In the genomic region with DNA sequence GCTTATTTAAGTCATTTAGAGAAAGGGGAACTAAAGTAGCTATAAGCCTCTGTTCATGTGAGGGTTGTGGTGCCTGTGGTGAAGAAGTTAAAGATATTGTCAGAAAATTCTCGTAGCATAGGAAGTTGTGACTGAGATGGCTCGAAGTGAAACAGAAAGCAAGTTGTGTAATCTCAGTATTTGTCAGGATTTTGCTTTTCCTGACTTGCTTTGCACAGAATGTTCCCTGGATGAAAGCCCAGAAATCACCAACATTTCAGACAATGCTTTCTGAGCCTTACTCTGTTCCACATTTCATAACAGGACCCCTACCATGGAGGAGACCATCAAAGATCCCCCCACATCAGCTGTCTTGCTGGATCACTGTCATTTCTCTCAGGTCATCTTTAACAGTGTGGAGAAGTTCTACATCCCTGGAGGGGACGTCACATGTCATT, we compare ENCODE assay signal across 9 cellular contexts. TPM values are rescaled to one million over a fixed set of nuclear protein-coding genes. Genes with fewer than 3 reads are reported as not detected.
A peak's percentile ranks its signal among the peaks of the same experiment; 100 is the strongest.
DNase-seq lines count a peak whose midpoint lies in the region; ATAC-seq, FAIRE-seq and TF ChIP-seq lines count a peak whose summit lies in the region.
"Had no signal": no experiment of that assay in that cellular context is flagged by ENCODE, and none has a peak within 500 bp of the region (broad histone marks: within the 10 kb centered on the region; RNA-seq: fewer than 3 reads in every experiment).

No MANE protein-coding gene starts in this region.

- H3K4me3 ChIP-seq in GM08714 (ENCODE audit: low read length) (peak overlapping the region; percentile 93; the same call in 1 of the 2 replicates), keratinocyte (ENCODE audit: control insufficient read depth in 2 of 3, extremely low read depth in 1 of 3, insufficient read depth in 2 of 3, low read depth in 1 of 3, low read length in 3 of 3) (peak overlapping the region in 2 of 3 experiments; percentile 46 to 57), subcutaneous abdominal adipose tissue (ENCODE audit: low read depth in 1 of 5, low read length in 5 of 5) (peak overlapping the region; percentile 33 to 52 (median 42))

- no peaks in the 10 kb centered on the region for H3K9me1 ChIP-seq in keratinocyte (ENCODE audit: control insufficient read depth, extremely low read depth, insufficient read depth, low read length)

- H4K20me1 ChIP-seq in keratinocyte (ENCODE audit: control insufficient read depth, extremely low read depth, insufficient read depth, low read length), result no peaks in the 10 kb centered on the region

- H3K27ac ChIP-seq in keratinocyte (ENCODE audit: control insufficient read depth, insufficient read depth, low read length), result peak overlapping the region; percentile 38
- peak overlapping the region; percentile 96 for H3K27ac ChIP-seq in subcutaneous abdominal adipose tissue (ENCODE audit: low read depth, low read length)

- H3K9me3 ChIP-seq in keratinocyte (ENCODE audit: control insufficient read depth, low read depth, low read length) (no peaks in the 10 kb centered on the region), subcutaneous abdominal adipose tissue (ENCODE audit: control insufficient read depth in 5 of 5, low read length in 5 of 5) (no peaks in the 10 kb centered on the region)

- H3K27me3 ChIP-seq in keratinocyte (ENCODE audit: control insufficient read depth, extremely low read depth, insufficient read depth, low read length) (no peaks in the 10 kb centered on the region), subcutaneous abdominal adipose tissue (ENCODE audit: control insufficient read depth in 5 of 5, insufficient read depth in 4 of 5, low read length in 5 of 5) (no peaks in the 10 kb centered on the region)

- H3K36me3 ChIP-seq in keratinocyte (ENCODE audit: control insufficient read depth in 2 of 2, extremely low read depth in 1 of 2, insufficient read depth in 2 of 2, low read length in 2 of 2) (peaks cover 3% of the 10 kb centered on the region in 2 experiments), subcutaneous abdominal adipose tissue (ENCODE audit: control insufficient read depth in 5 of 5, insufficient read depth in 5 of 5, low read length in 5 of 5) (peaks cover 14 to 32% (median 17%) of the 10 kb centered on the region in 5 donors)

- no peak for TF ChIP-seq CTCF in keratinocyte (optimal IDR thresholded peaks at IDR 0.05 in 1 of 3, IDR thresholded peaks at IDR 0.05 in 1 of 3, conservative IDR thresholded peaks at IDR 0.05 in 1 of 3; ENCODE audit: extremely low read depth in 1 of 3, insufficient read depth in 2 of 3, low read length in 3 of 3)

- H2AFZ ChIP-seq in keratinocyte (ENCODE audit: control insufficient read depth, low read length), result peak overlapping the region; percentile 22

- dilution Hi-C loops in keratinocyte (cut with MboI; ENCODE audit: extremely low pct_ligation_motif_present, low sequenced_read_pairs), result no loop called here

- DNase-seq in M059J (ENCODE audit: low read depth) (peak; percentile 61), astrocyte of the hippocampus (ENCODE audit: low read depth, low spot score) (peak; percentile 79), keratinocyte (ENCODE audit: low read depth, low spot score) (no peak), ureter (ENCODE audit: low spot score) (no peak), foreskin melanocyte (no peak)

- H3K4me1 ChIP-seq in keratinocyte (ENCODE audit: control insufficient read depth, extremely low read depth, insufficient read depth, low read length), result peaks cover 10% of the 10 kb centered on the region
- peaks cover 3 to 57% (median 39%) of the 10 kb centered on the region in 5 donors for H3K4me1 ChIP-seq in subcutaneous abdominal adipose tissue (ENCODE audit: control insufficient read depth in 5 of 5, insufficient read depth in 5 of 5, low read length in 5 of 5)

- ATAC-seq in GM21619 (IDR thresholded peaks at IDR 0.05; ENCODE audit: unreplicated experiment), result peak; percentile 72

- H3K79me2 ChIP-seq in keratinocyte (ENCODE audit: control insufficient read depth, insufficient read depth, low read length), result peaks cover 9% of the 10 kb centered on the region

- FAIRE-seq in keratinocyte (lab: Jason Lieb, UNC), result peak; percentile 52
- FAIRE-seq: TTC549 had no signal

- peak overlapping the region; percentile 22 for H3K9ac ChIP-seq in keratinocyte (ENCODE audit: control insufficient read depth, extremely low read depth, insufficient read depth, low read length)
- peak overlapping the region; percentile 6 to 83 (median 69) for H3K9ac ChIP-seq in subcutaneous abdominal adipose tissue (ENCODE audit: low read length in 5 of 5)

- peak overlapping the region; percentile 79 for H3K4me2 ChIP-seq in keratinocyte (ENCODE audit: control insufficient read depth, extremely low read depth, insufficient read depth, low read depth, low read length)

RNA-seq across cellular contexts. Expression of a gene that starts 10.6 kb away (rescaled TPM):
- total RNA-seq in M059J (2014; rRNA removed; shearing (Covaris generic)), result 48.9 and 65.2 TPM in 2 replicates
- polyA plus RNA-seq in keratinocyte, result 58.8 to 79.7 TPM (median 76.0 TPM) in 3 replicates
- polyA plus RNA-seq in keratinocyte (2011; ENCODE audit: low read depth), result 222 TPM
- polyA plus RNA-seq in keratinocyte (2011; cell fraction: cytosol; rRNA removed), result 39.4 and 73.6 TPM in 2 replicates
- 56.5 and 59.7 TPM in 2 replicates for polyA plus RNA-seq in keratinocyte (2011; cell fraction: nucleus; rRNA removed)
- 49.9 and 67.9 TPM in 2 replicates for polyA plus RNA-seq in keratinocyte (2012; ENCODE audit: low replicate concordance)
- polyA minus RNA-seq in keratinocyte, result 34.6 to 129 TPM (median 106 TPM) in 3 replicates
- 31.8 TPM for polyA minus RNA-seq in keratinocyte (2011; cell fraction: cytosol; rRNA and poly(A)+ RNA removed)
- polyA minus RNA-seq in keratinocyte (2011; cell fraction: nucleus; rRNA and poly(A)+ RNA removed), result 15.5 and 49.6 TPM in 2 replicates
- total RNA-seq in ureter, result 221 TPM

RNA-seq across cellular contexts. Expression of a gene that starts 24.4 kb away (rescaled TPM):
- 0.07 and 0.20 TPM in 2 replicates for total RNA-seq in M059J (2014; rRNA removed; shearing (Covaris generic))
- not detected in 3 replicates for polyA plus RNA-seq in keratinocyte
- polyA plus RNA-seq in keratinocyte (2011; ENCODE audit: low read depth), result not detected
- polyA plus RNA-seq in keratinocyte (2011; cell fraction: cytosol; rRNA removed), result not detected in 2 replicates
- polyA plus RNA-seq in keratinocyte (2011; cell fraction: nucleus; rRNA removed), result not detected in 2 replicates
- polyA plus RNA-seq in keratinocyte (2012; ENCODE audit: low replicate concordance), result not detected in 2 replicates
- not detected in 3 replicates for polyA minus RNA-seq in keratinocyte
- polyA minus RNA-seq in keratinocyte (2011; cell fraction: cytosol; rRNA and poly(A)+ RNA removed), result not detected
- not detected in 2 replicates for polyA minus RNA-seq in keratinocyte (2011; cell fraction: nucleus; rRNA and poly(A)+ RNA removed)
- total RNA-seq in ureter, result 0.68 TPM

RNA-seq across cellular contexts. Expression of a gene that starts 51.2 kb away (rescaled TPM):
- total RNA-seq in M059J (2014; rRNA removed; shearing (Covaris generic)), result 135 and 313 TPM in 2 replicates
- 299 to 434 TPM (median 355 TPM) in 3 replicates for polyA plus RNA-seq in keratinocyte
- polyA plus RNA-seq in keratinocyte (2011; ENCODE audit: low read depth), result 9.0 TPM
- polyA plus RNA-seq in keratinocyte (2011; cell fraction: cytosol; rRNA removed), result 265 TPM in 2 replicates
- 146 and 163 TPM in 2 replicates for polyA plus RNA-seq in keratinocyte (2011; cell fraction: nucleus; rRNA removed)
- polyA plus RNA-seq in keratinocyte (2012; ENCODE audit: low replicate concordance), result 162 and 277 TPM in 2 replicates
- polyA minus RNA-seq in keratinocyte, result 129 to 194 TPM (median 166 TPM) in 3 replicates
- polyA minus RNA-seq in keratinocyte (2011; cell fraction: cytosol; rRNA and poly(A)+ RNA removed), result 106 TPM
- 26.8 and 28.2 TPM in 2 replicates for polyA minus RNA-seq in keratinocyte (2011; cell fraction: nucleus; rRNA and poly(A)+ RNA removed)
- total RNA-seq in ureter, result 109 TPM

Comparison
In these comparisons a context has a peak if more than half of its experiments do, and no peak if none do; other contexts are left out.
1. H3K4me3 ChIP-seq: peak in every context shown above with its lines; median percentile 93 in GM08714; 52 in keratinocyte; 42 in subcutaneous abdominal adipose tissue.
2. DNase-seq: peak in M059J (single experiment) and astrocyte of the hippocampus (single experiment); none in keratinocyte (single experiment), ureter (single experiment) and foreskin melanocyte (single experiment).